8 cellular contexts compared by ENCODE assay signal in the genomic region with DNA sequence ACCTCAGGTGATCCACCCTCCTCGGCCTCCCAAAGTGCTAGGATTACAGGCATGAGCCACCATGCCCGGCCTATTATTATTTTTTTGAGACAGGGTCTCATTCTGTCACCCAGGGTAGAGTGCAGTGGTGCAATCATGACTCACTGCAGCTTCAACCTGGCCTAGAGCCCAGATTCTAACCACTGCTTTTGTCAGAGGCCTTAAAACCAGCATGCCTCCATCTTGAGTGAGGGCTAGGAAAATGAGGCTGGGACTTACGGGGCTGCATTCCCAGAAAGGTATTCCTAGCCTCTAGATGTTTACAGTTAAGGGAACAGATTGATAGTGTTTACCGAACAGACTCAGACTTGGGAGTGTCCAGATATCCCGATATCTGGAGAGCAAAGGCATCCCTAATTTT. TPM values are rescaled to one million over a fixed set of nuclear protein-coding genes. Genes with fewer than 3 reads are reported as not detected.
DNase-seq lines count a peak whose midpoint lies in the region; ATAC-seq and TF ChIP-seq lines count a peak whose summit lies in the region.
"Not testable (repeated sequence)": the region's sequence is repeated elsewhere in the genome, so short reads cannot be mapped to it uniquely, and the experiment has no call there.

No MANE protein-coding gene starts in this region.

- POLR2A ChIA-PET in activated CD8-positive, alpha-beta T cell treated with anti-CD3 and anti-CD28 coated beads, Interleukin-2, amount 10 ng/mL, durations not matched to agents 7 days and 5 days (lab: Charles Lee): not testable (repeated sequence)

- TF ChIP-seq CTCF in HFFc6 (IDR thresholded peaks at IDR 0.05); cardiac fibroblast (IDR thresholded peaks at IDR 0.05; ENCODE audit: low read depth, low read length); left ventricle myocardium inferior (IDR thresholded peaks at IDR 0.05; ENCODE audit: borderline replicate concordance); osteoblast (IDR thresholded peaks at IDR 0.05; ENCODE audit: extremely low read depth, low read depth, low read length): not testable (repeated sequence)

- H3K79me2 ChIP-seq in osteoblast (ENCODE audit: insufficient read depth, low read length): not testable (repeated sequence)

- not testable (repeated sequence) for H3K4me3 ChIP-seq in SJCRH30; cardiac fibroblast (replicated peaks in 1 of 2; ENCODE audit: low read depth in 2 of 2, low read length in 2 of 2); left ventricle myocardium inferior; osteoblast (ENCODE audit: insufficient read depth, low read length)

- H3K36me3 ChIP-seq in SJCRH30; left ventricle myocardium inferior; osteoblast (ENCODE audit: insufficient read depth, low read length): not testable (repeated sequence)

- not testable (repeated sequence) for H3K27ac Mint-ChIP-seq in HFFc6
- peak overlapping the region; percentile 57 for H3K27ac Mint-ChIP-seq in activated CD8-positive, alpha-beta T cell treated with anti-CD3 and anti-CD28 coated beads, Interleukin-2, amount 10 ng/mL, durations not matched to agents 7 days and 5 days

- H3K4me3 Mint-ChIP-seq in HFFc6; activated CD8-positive, alpha-beta T cell treated with anti-CD3 and anti-CD28 coated beads, Interleukin-2, amount 10 ng/mL, durations not matched to agents 7 days and 5 days: not testable (repeated sequence)

- intact Hi-C loops in left ventricle myocardium inferior (cut with micrococcal nuclease): not testable (repeated sequence)

- H3K36me3 Mint-ChIP-seq in HFFc6 (ENCODE audit: low read depth); activated CD8-positive, alpha-beta T cell treated with anti-CD3 and anti-CD28 coated beads, Interleukin-2, amount 10 ng/mL, durations not matched to agents 7 days and 5 days (ENCODE audit: low read depth): not testable (repeated sequence)

- H3K27ac ChIP-seq in SJCRH30; osteoblast (ENCODE audit: low read depth, low read length): not testable (repeated sequence)
- peak overlapping the region; percentile 16 for H3K27ac ChIP-seq in left ventricle myocardium inferior (replicated peaks)

- H3K4me1 Mint-ChIP-seq in HFFc6 (ENCODE audit: low read depth): not testable (repeated sequence)
- H3K4me1 Mint-ChIP-seq in activated CD8-positive, alpha-beta T cell treated with anti-CD3 and anti-CD28 coated beads, Interleukin-2, amount 10 ng/mL, durations not matched to agents 7 days and 5 days (ENCODE audit: low read depth): peaks cover 36% of the 10 kb centered on the region

- CTCF ChIA-PET in activated CD8-positive, alpha-beta T cell treated with anti-CD3 and anti-CD28 coated beads, Interleukin-2, amount 10 ng/mL, durations not matched to agents 7 days and 5 days (lab: Charles Lee): not testable (repeated sequence)

- not testable (repeated sequence) for H3K4me2 ChIP-seq in osteoblast (ENCODE audit: insufficient read depth, low read length)

- H3K27me3 ChIP-seq in SJCRH30; left ventricle myocardium inferior (ENCODE audit: low read depth); osteoblast (ENCODE audit: insufficient read depth, low read length): not testable (repeated sequence)

- peak overlapping the region; percentile 92 for H2AFZ ChIP-seq in osteoblast (ENCODE audit: low read length)

- peaks cover 12% of the 10 kb centered on the region for H3K9me3 Mint-ChIP-seq in HFFc6
- H3K9me3 Mint-ChIP-seq in activated CD8-positive, alpha-beta T cell treated with anti-CD3 and anti-CD28 coated beads, Interleukin-2, amount 10 ng/mL, durations not matched to agents 7 days and 5 days (ENCODE audit: insufficient read depth): not testable (repeated sequence)

- not testable (repeated sequence) for H3K4me1 ChIP-seq in SJCRH30; osteoblast (ENCODE audit: insufficient read depth, low read length)
- H3K4me1 ChIP-seq in left ventricle myocardium inferior: peaks cover 27% of the 10 kb centered on the region

- H4K20me1 ChIP-seq in osteoblast (ENCODE audit: insufficient read depth, low read length): not testable (repeated sequence)

- ATAC-seq in activated CD8-positive, alpha-beta T cell treated with anti-CD3 and anti-CD28 coated beads, Interleukin-2, amount 10 ng/mL, durations not matched to agents 7 days and 5 days: not testable (repeated sequence)

- H3K9me3 ChIP-seq in SJCRH30 (replicated peaks); left ventricle myocardium inferior (replicated peaks); osteoblast (ENCODE audit: low read depth, low read length): not testable (repeated sequence)

- DNase-seq in AG20443 (ENCODE audit: low spot score) (peak; percentile 13), HFFc6 (peak; percentile 43), MV-4-11 (lab: John Stamatoyannopoulos, UW) (peak; percentile 82), SJCRH30 (peak; percentile 5 to 24), cardiac fibroblast (ENCODE audit: low read depth in 2 of 2) (peak; percentile 67 to 71)
- not testable (repeated sequence) for DNase-seq in activated CD8-positive, alpha-beta T cell treated with anti-CD3 and anti-CD28 coated beads, Interleukin-2, amount 10 ng/mL, durations not matched to agents 7 days and 5 days; left ventricle myocardium inferior; osteoblast (ENCODE audit: insufficient read length, low spot score, missing footprints)

- H3K27me3 Mint-ChIP-seq in HFFc6 (ENCODE audit: insufficient read depth); activated CD8-positive, alpha-beta T cell treated with anti-CD3 and anti-CD28 coated beads, Interleukin-2, amount 10 ng/mL, durations not matched to agents 7 days and 5 days (ENCODE audit: low read depth): not testable (repeated sequence)

RNA-seq across cellular contexts. Expression of a gene that starts 57.6 kb away (rescaled TPM):
- 1 to 10 TPM in 1 of 6 experiments, under 1 TPM in 3, not detected in 2; 0.22 to 1.2 (median 0.62) TPM for total RNA-seq in HFFc6 (2021; fragmentation: NEBNext Ultra II Directional; extraction: Animal tissue kit (Norgen Biotek cat#: 25700))
- not detected in 2 replicates for total RNA-seq in SJCRH30 (2014; rRNA removed; shearing (Covaris generic))
- total RNA-seq in activated CD8-positive, alpha-beta T cell treated with anti-CD3 and anti-CD28 coated beads, Interleukin-2, amount 10 ng/mL, durations not matched to agents 7 days and 5 days: 10 to 100 TPM; 30.1 to 31.3 TPM
- 53.6 TPM for total RNA-seq in left ventricle myocardium inferior
- total RNA-seq in osteoblast: 8.0 and 11.2 TPM in 2 replicates
